17 cellular contexts compared by ENCODE assay signal in genomic region chr2:237644059-237644703, GRCh38. TPM values are rescaled to one million over a fixed set of nuclear protein-coding genes. Genes with fewer than 3 reads are reported as not detected.
DNase-seq lines count a peak whose midpoint lies in the region; ATAC-seq and TF ChIP-seq lines count a peak whose summit lies in the region.
"Had no signal": no experiment of that assay in that cellular context is flagged by ENCODE, and none has a peak within 500 bp of the region (broad histone marks: within the 10 kb centered on the region; RNA-seq: fewer than 3 reads in every experiment).

No MANE protein-coding gene starts in this region.

- no peak for TF ChIP-seq EP300 in tibial nerve (IDR thresholded peaks at IDR 0.05)

- H3K27ac Mint-ChIP-seq in endothelial cell (ENCODE audit: unreplicated experiment) = peak overlapping the region; percentile 88
- H3K27ac Mint-ChIP-seq: CD4-positive, alpha-beta memory T cell; HFFc6 had no signal

- H3K27me3 Mint-ChIP-seq in endothelial cell (ENCODE audit: unreplicated experiment) = peaks cover 5% of the 10 kb centered on the region

- H3K9me3 Mint-ChIP-seq in endothelial cell (ENCODE audit: unreplicated experiment) = no peaks in the 10 kb centered on the region
- H3K9me3 Mint-ChIP-seq: HFFc6 had no signal

- ATAC-seq in sciatic nerve = no peak

- peaks cover 0 to 7% (median 0%) of the 10 kb centered on the region in 3 donors for H3K36me3 ChIP-seq in tibial nerve
- H3K36me3 ChIP-seq: HAP-1 had no signal

- peaks cover 46% of the 10 kb centered on the region for H3K4me1 Mint-ChIP-seq in endothelial cell (ENCODE audit: unreplicated experiment)
- H3K4me1 Mint-ChIP-seq: CD4-positive, alpha-beta memory T cell had no signal

- H3K4me3 Mint-ChIP-seq in endothelial cell (ENCODE audit: unreplicated experiment) = peak overlapping the region; percentile 52
- H3K4me3 Mint-ChIP-seq: HFFc6 had no signal

- 72% methylated on average over 14 of the region's 14 CpGs for WGBS in tibial nerve, 2 donors

- TF ChIP-seq CTCF in endothelial cell (IDR thresholded peaks at IDR 0.05; ENCODE audit: unreplicated experiment) (no peak), tibial nerve (IDR thresholded peaks at IDR 0.05) (no peak)

- no peaks in the 10 kb centered on the region for H3K9me3 ChIP-seq in tibial nerve
- H3K9me3 ChIP-seq: HAP-1 had no signal

- H3K27me3 ChIP-seq in tibial nerve = no peaks in the 10 kb centered on the region

- no peak for TF ChIP-seq POLR2A in tibial nerve (IDR thresholded peaks at IDR 0.05)

- H3K36me3 Mint-ChIP-seq in endothelial cell (ENCODE audit: low read depth, unreplicated experiment) = peaks cover 10% of the 10 kb centered on the region

- no peak overlapping the region for H3K27ac ChIP-seq in tibial nerve

- H3K4me3 ChIP-seq in tibial nerve = no peak overlapping the region
- H3K4me3 ChIP-seq: HAP-1 had no signal

- no peak for DNase-seq in endothelial cell (ENCODE audit: low spot score)
- DNase-seq in left kidney (ENCODE audit: low read depth, low spot score) = peak; percentile 85
- peak; percentile 31 for DNase-seq in sciatic nerve (ENCODE audit: low spot score)
- no peak for DNase-seq in tibial nerve (ENCODE audit: low spot score in 2 of 2)
- DNase-seq in activated effector memory CD4-positive, alpha-beta T cell treated with Interleukin-2 at 50 U/mL for 16 hours = no peak
- DNase-seq in NOMO-1 (lab: John Stamatoyannopoulos, UW; ENCODE audit: unreplicated experiment in 2 of 2) = no peak
- DNase-seq: C1 segment of cervical spinal cord; Calu3; CD4-positive, alpha-beta memory T cell; COR-L47; DMS53; DMS79 treated with DMSO at 0.1 percent for 48 hours; GF-D8; GOT3; HFFc6 had no signal

- intact Hi-C loops in sciatic nerve (cut with DNase I) = no loop called here

- no peaks in the 10 kb centered on the region for H3K4me1 ChIP-seq in tibial nerve
- H3K4me1 ChIP-seq: HAP-1 had no signal

RNA-seq across cellular contexts. Expression of gene LRRFIP1, which starts 16.8 kb away (rescaled TPM):
- total RNA-seq in endothelial cell (ENCODE audit: unreplicated experiment) (105 TPM), sciatic nerve (84.8 TPM), tibial nerve (10 to 100 TPM; 51.5 to 95.4 (median 65.6) TPM)

RNA-seq across cellular contexts. Expression of gene RAB17, which starts 53.6 kb away (rescaled TPM):
- total RNA-seq in endothelial cell (ENCODE audit: unreplicated experiment) (1.5 TPM), sciatic nerve (1.1 TPM), tibial nerve (1 to 10 TPM in 1 of 4 donors, under 1 TPM in 1, not detected in 2; 0.63 to 2.1 TPM)
- total RNA-seq: CD4-positive, alpha-beta memory T cell; G401 had no signal

Comparison
In these comparisons a context has a peak if more than half of its experiments do, and no peak if none do; other contexts are left out.
1. DNase-seq: peak in left kidney (single experiment) and sciatic nerve (single experiment); none in endothelial cell (single experiment), tibial nerve (0 of 2), activated effector memory CD4-positive, alpha-beta T cell treated with Interleukin-2 at 50 U/mL for 16 hours (single experiment) and NOMO-1 (0 of 2).